16 cellular contexts compared by ENCODE assay signal in genomic region chr14:24260026-24260779, GRCh38.
"Had no signal": no experiment of that assay in that cellular context is flagged by ENCODE, and none has a peak within 500 bp of the region (broad histone marks: within the 10 kb centered on the region; RNA-seq: fewer than 3 reads in every experiment).

No MANE protein-coding gene starts in this region.

- H3K36me3 ChIP-seq: SJSA1 had no signal

- H3K27me3 ChIP-seq: SJSA1 had no signal

- H3K9me3 ChIP-seq: SJSA1 had no signal

- H3K27ac ChIP-seq: SJSA1 had no signal

- H3K4me3 ChIP-seq: lung, SJSA1 had no signal

- H3K9me3 Mint-ChIP-seq: activated B cell treated with CpG ODN at 0.5 μM for 24 hours; activated naive CD8-positive, alpha-beta T cell treated with anti-CD3 and anti-CD28 coated beads, Interleukin-2, amount 10 ng/mL, durations not matched to agents 7 days and 5 days; effector memory CD8-positive, alpha-beta T cell; naive B cell had no signal

- H3K27ac Mint-ChIP-seq: activated B cell treated with CpG ODN at 0.5 μM for 24 hours; activated naive CD8-positive, alpha-beta T cell treated with anti-CD3 and anti-CD28 coated beads, Interleukin-2, amount 10 ng/mL, durations not matched to agents 7 days and 5 days; effector memory CD8-positive, alpha-beta T cell had no signal

- H3K4me1 Mint-ChIP-seq: activated B cell treated with CpG ODN at 0.5 μM for 24 hours; activated naive CD8-positive, alpha-beta T cell treated with anti-CD3 and anti-CD28 coated beads, Interleukin-2, amount 10 ng/mL, durations not matched to agents 7 days and 5 days; naive B cell had no signal

- H3K27me3 Mint-ChIP-seq: activated B cell treated with CpG ODN at 0.5 μM for 24 hours; activated naive CD8-positive, alpha-beta T cell treated with anti-CD3 and anti-CD28 coated beads, Interleukin-2, amount 10 ng/mL, durations not matched to agents 7 days and 5 days; effector memory CD8-positive, alpha-beta T cell; naive B cell had no signal

- H3K4me3 Mint-ChIP-seq: activated B cell treated with CpG ODN at 0.5 μM for 24 hours; activated naive CD8-positive, alpha-beta T cell treated with anti-CD3 and anti-CD28 coated beads, Interleukin-2, amount 10 ng/mL, durations not matched to agents 7 days and 5 days; effector memory CD8-positive, alpha-beta T cell had no signal

- ATAC-seq: effector memory CD8-positive, alpha-beta T cell; stimulated activated naive CD8-positive, alpha-beta T cell treated with anti-CD3 and anti-CD28 coated beads, Interleukin-15, Interleukin-2, amounts not matched to agents 100 U/mL and 50 U/mL, for 24 hours had no signal

- DNase-seq: activated B cell treated with CpG ODN at 0.5 μM for 24 hours; activated CD4-positive, alpha-beta T cell treated with anti-CD3 and anti-CD28 coated beads for 48 hours; activated CD8-positive, alpha-beta memory T cell treated with anti-CD3 and anti-CD28 coated beads, Interleukin-2, amount 50 U/mL, for 48 hours; activated gamma-delta T cell treated with Interleukin-2 at 50 U/mL for 16 hours; activated naive CD8-positive, alpha-beta T cell treated with anti-CD3 and anti-CD28 coated beads, Interleukin-2, amount 10 ng/mL, durations not matched to agents 7 days and 5 days; anterior cingulate cortex; dermis blood vessel endothelial cell; effector memory CD8-positive, alpha-beta T cell; naive B cell; right cardiac atrium; stimulated activated CD4-positive, alpha-beta T cell treated with anti-CD3 and anti-CD28 coated beads, Interleukin-4, amount 100 ng/mL, for 4 hours; stimulated activated CD8-positive, alpha-beta memory T cell treated with anti-CD3 and anti-CD28 coated beads, Interleukin-4, amount 100 ng/mL, for 48 hours; stimulated activated naive CD8-positive, alpha-beta T cell treated with anti-CD3 and anti-CD28 coated beads, Interleukin-15, Interleukin-2, amounts not matched to agents 100 U/mL and 50 U/mL, for 24 hours; SW 1271 had no signal
